In the genomic region with DNA sequence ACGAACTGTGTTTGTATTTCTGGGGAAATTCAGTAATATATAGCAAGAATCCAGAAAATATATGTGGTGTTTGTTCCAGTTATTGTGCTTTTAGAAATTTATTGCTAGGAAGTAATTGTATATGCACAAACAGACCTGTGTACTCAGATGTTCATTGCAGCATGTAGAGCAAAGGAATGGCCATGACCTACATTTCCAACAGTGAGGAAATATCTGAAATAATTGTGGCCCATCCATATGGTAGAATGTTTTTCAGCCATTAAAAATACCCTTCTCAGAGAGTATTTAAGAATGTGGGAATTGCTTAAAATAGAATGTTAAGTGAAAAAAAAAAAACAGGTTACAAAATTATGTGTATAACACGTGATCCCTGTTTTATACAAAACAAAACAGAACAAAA, we compare ENCODE assay signal across 1 cellular context.
TF ChIP-seq lines count a peak whose summit lies in the region.

No MANE protein-coding gene starts in this region.

TF ChIP-seq in SK-N-SH treated with all-trans-retinoic acid at 6 μM for 48 hours, 23 proteins besides CTCF, POLR2A, EP300 and RAD21 (continued from another document):
- no peak for TF ChIP-seq CREB5 (CRISPR knock-in tag; IDR thresholded peaks at IDR 0.05; ENCODE audit: low read depth)
- no peak for TF ChIP-seq PPARA (CRISPR knock-in tag; IDR thresholded peaks at IDR 0.05; ENCODE audit: borderline replicate concordance)
- no peak for TF ChIP-seq CSRNP3 (CRISPR knock-in tag; IDR thresholded peaks at IDR 0.05)
- no peak for TF ChIP-seq ISL1 (CRISPR knock-in tag; IDR thresholded peaks at IDR 0.05)
- TF ChIP-seq POU6F1 (CRISPR knock-in tag; IDR thresholded peaks at IDR 0.05; ENCODE audit: borderline replicate concordance, low read depth) = no peak
- TF ChIP-seq TCF4 (CRISPR knock-in tag; IDR thresholded peaks at IDR 0.05; ENCODE audit: borderline replicate concordance) = no peak
- no peak for TF ChIP-seq ZNF70 (CRISPR knock-in tag; IDR thresholded peaks at IDR 0.05)
- TF ChIP-seq ZFP30 (CRISPR knock-in tag; IDR thresholded peaks at IDR 0.05) = no peak
- TF ChIP-seq ZNF8 (CRISPR knock-in tag; IDR thresholded peaks at IDR 0.05) = no peak
- TF ChIP-seq, protein P1, sequence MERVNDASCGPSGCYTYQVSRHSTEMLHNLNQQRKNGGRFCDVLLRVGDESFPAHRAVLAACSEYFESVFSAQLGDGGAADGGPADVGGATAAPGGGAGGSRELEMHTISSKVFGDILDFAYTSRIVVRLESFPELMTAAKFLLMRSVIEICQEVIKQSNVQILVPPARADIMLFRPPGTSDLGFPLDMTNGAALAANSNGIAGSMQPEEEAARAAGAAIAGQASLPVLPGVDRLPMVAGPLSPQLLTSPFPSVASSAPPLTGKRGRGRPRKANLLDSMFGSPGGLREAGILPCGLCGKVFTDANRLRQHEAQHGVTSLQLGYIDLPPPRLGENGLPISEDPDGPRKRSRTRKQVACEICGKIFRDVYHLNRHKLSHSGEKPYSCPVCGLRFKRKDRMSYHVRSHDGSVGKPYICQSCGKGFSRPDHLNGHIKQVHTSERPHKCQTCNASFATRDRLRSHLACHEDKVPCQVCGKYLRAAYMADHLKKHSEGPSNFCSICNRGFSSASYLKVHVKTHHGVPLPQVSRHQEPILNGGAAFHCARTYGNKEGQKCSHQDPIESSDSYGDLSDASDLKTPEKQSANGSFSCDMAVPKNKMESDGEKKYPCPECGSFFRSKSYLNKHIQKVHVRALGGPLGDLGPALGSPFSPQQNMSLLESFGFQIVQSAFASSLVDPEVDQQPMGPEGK (CRISPR knock-in tag; IDR thresholded peaks at IDR 0.05; ENCODE audit: borderline replicate concordance) = no peak
- no peak for TF ChIP-seq SNAI2 (CRISPR knock-in tag; IDR thresholded peaks at IDR 0.05)
